11 cellular contexts compared by ENCODE assay signal in genomic region chr7:73769481-73770001, GRCh38. TPM values are rescaled to one million over a fixed set of nuclear protein-coding genes. Genes with fewer than 3 reads are reported as not detected.
A peak's percentile ranks its signal among the peaks of the same experiment; 100 is the strongest.
DNase-seq lines count a peak whose midpoint lies in the region; ATAC-seq and TF ChIP-seq lines count a peak whose summit lies in the region.
"Had no signal": no experiment of that assay in that cellular context is flagged by ENCODE, and none has a peak within 500 bp of the region (broad histone marks: within the 10 kb centered on the region; RNA-seq: fewer than 3 reads in every experiment).

No MANE protein-coding gene starts in this region.

- peaks cover 66% of the 10 kb centered on the region for H3K27me3 Mint-ChIP-seq in stimulated activated naive CD8-positive, alpha-beta T cell treated with anti-CD3 and anti-CD28 coated beads, Interleukin-15, amount 100 ng/mL, for 72 hours

- intact Hi-C loops in dorsolateral prefrontal cortex (cut with DNase I) (no loop called here), mucosa of descending colon (cut with DNase I, micrococcal nuclease) (no loop called here)

- TF ChIP-seq CTCF in dorsolateral prefrontal cortex (IDR thresholded peaks at IDR 0.05 in 54 of 56, conservative IDR thresholded peaks at IDR 0.05 in 2 of 56; ENCODE audit: low read depth in 1 of 56, partially characterized antibody in 56 of 56) (no peak), mucosa of descending colon (IDR thresholded peaks at IDR 0.05) (no peak)

- peak overlapping the region; percentile 32 to 74 for H3K4me3 Mint-ChIP-seq in stimulated activated naive CD8-positive, alpha-beta T cell treated with anti-CD3 and anti-CD28 coated beads, Interleukin-15, amount 100 ng/mL, for 72 hours

- H3K4me1 Mint-ChIP-seq in stimulated activated naive CD8-positive, alpha-beta T cell treated with anti-CD3 and anti-CD28 coated beads, Interleukin-15, amount 100 ng/mL, for 72 hours, result peaks cover 20% of the 10 kb centered on the region

- no peak for ATAC-seq in stimulated activated naive CD8-positive, alpha-beta T cell treated with anti-CD3 and anti-CD28 coated beads, Interleukin-15, amount 100 ng/mL, for 72 hours
- ATAC-seq in stimulated activated naive CD8-positive, alpha-beta T cell treated with anti-CD3 and anti-CD28 coated beads, Interleukin-15, Interleukin-2, amounts not matched to agents 100 U/mL and 50 U/mL, for 24 hours, result no peak
- peak; percentile 3 for ATAC-seq in mucosa of descending colon
- ATAC-seq in GM19351 (IDR thresholded peaks at IDR 0.05; ENCODE audit: unreplicated experiment), result no peak

- no peak for DNase-seq in stimulated activated naive CD8-positive, alpha-beta T cell treated with anti-CD3 and anti-CD28 coated beads, Interleukin-15, amount 100 ng/mL, for 72 hours
- DNase-seq in stimulated activated naive CD8-positive, alpha-beta T cell treated with anti-CD3 and anti-CD28 coated beads, Interleukin-15, Interleukin-2, amounts not matched to agents 100 U/mL and 50 U/mL, for 24 hours, result no peak
- DNase-seq in dorsolateral prefrontal cortex (peak in 1 of 10 donors; percentile 29), mucosa of descending colon (peak in 2 of 3 donors; percentile 61 to 62), RKO (ENCODE audit: low spot score) (no peak), kidney glomerular epithelial cell (lab: John Stamatoyannopoulos, UW) (no peak), cerebellar nuclear complex (lab: John Stamatoyannopoulos, UW) (no peak)
- DNase-seq: activated CD4-positive, alpha-beta T cell treated with anti-CD3 and anti-CD28 coated beads for 48 hours; SIG-M5 had no signal

- H3K4me3 ChIP-seq in dorsolateral prefrontal cortex (peak overlapping the region in 33 of 59 donors; percentile 3 to 56 (median 38)), mucosa of descending colon (peak overlapping the region; percentile 70)

- H3K27ac ChIP-seq in dorsolateral prefrontal cortex, result peak overlapping the region in 1 of 59 donors; percentile 68

- no peaks in the 10 kb centered on the region for H3K36me3 ChIP-seq in mucosa of descending colon (ENCODE audit: low read depth)

- H3K27ac Mint-ChIP-seq in stimulated activated naive CD8-positive, alpha-beta T cell treated with anti-CD3 and anti-CD28 coated beads, Interleukin-15, amount 100 ng/mL, for 72 hours, result no peak overlapping the region

- H3K4me1 ChIP-seq in mucosa of descending colon (ENCODE audit: low read depth), result peaks cover 12% of the 10 kb centered on the region

- peaks cover 4 to 7% of the 10 kb centered on the region in 2 donors for H3K9me3 Mint-ChIP-seq in stimulated activated naive CD8-positive, alpha-beta T cell treated with anti-CD3 and anti-CD28 coated beads, Interleukin-15, amount 100 ng/mL, for 72 hours

- peaks cover 0 to 53% (median 33%) of the 10 kb centered on the region in 45 donors for H3K27me3 ChIP-seq in dorsolateral prefrontal cortex

- no peaks in the 10 kb centered on the region for H3K9me3 ChIP-seq in mucosa of descending colon

RNA-seq across cellular contexts. Expression of gene CLDN3, which starts 0.5 kb away (rescaled TPM):
- total RNA-seq in dorsolateral prefrontal cortex, result 1 to 10 TPM in 2 of 120 experiments, under 1 TPM in 5, not detected in 113; 0.36 to 1.5 (median 0.50) TPM
- total RNA-seq in mucosa of descending colon, result 100 to 1,000 TPM; 229 to 621 (median 534) TPM
- total RNA-seq: frontal cortex had no signal

RNA-seq across cellular contexts. Expression of gene ABHD11, which starts 30.9 kb away (rescaled TPM):
- total RNA-seq in dorsolateral prefrontal cortex (10 to 100 TPM in 119 of 120 experiments, 1 to 10 TPM in 1; 8.9 to 40.2 (median 19.5) TPM), mucosa of descending colon (100 to 1,000 TPM in 1 of 3 donors, 10 to 100 TPM in 2; 55.3 to 115 (median 97.3) TPM)

RNA-seq across cellular contexts. Expression of gene STX1A, which starts 50.1 kb away (rescaled TPM):
- 100 to 1,000 TPM in 114 of 120 experiments, 10 to 100 TPM in 6; 59.6 to 264 (median 153) TPM for total RNA-seq in dorsolateral prefrontal cortex
- 10 to 100 TPM in 1 of 3 donors, 1 to 10 TPM in 2; 5.2 to 23.9 (median 6.1) TPM for total RNA-seq in mucosa of descending colon

Comparison
In these comparisons a context has a peak if more than half of its experiments do, and no peak if none do; other contexts are left out.
1. DNase-seq: peak in mucosa of descending colon (2 of 3); none in stimulated activated naive CD8-positive, alpha-beta T cell treated with anti-CD3 and anti-CD28 coated beads, Interleukin-15, amount 100 ng/mL, for 72 hours (0 of 2), stimulated activated naive CD8-positive, alpha-beta T cell treated with anti-CD3 and anti-CD28 coated beads, Interleukin-15, Interleukin-2, amounts not matched to agents 100 U/mL and 50 U/mL, for 24 hours (single experiment), RKO (single experiment), kidney glomerular epithelial cell (single experiment) and cerebellar nuclear complex (0 of 2).
2. RNA of gene CLDN3, which starts 0.5 kb away (total RNA-seq): 229 to 621 TPM in mucosa of descending colon; 0.36 to 1.5 TPM in dorsolateral prefrontal cortex; every median in the first group is over 10 times any median in the second.